Comparison of ENCODE assay signal across 25 cellular contexts in genomic region chr11:69746140-69746539, GRCh38. TPM values are rescaled to one million over a fixed set of nuclear protein-coding genes. Genes with fewer than 3 reads are reported as not detected.
"Had no signal": no experiment of that assay in that cellular context is flagged by ENCODE, and none has a peak within 500 bp of the region (broad histone marks: within the 10 kb centered on the region; RNA-seq: fewer than 3 reads in every experiment).

No MANE protein-coding gene starts in this region.

- H3K9me3 ChIP-seq: Peyer's patch had no signal

- H3K27ac ChIP-seq: brain microvascular endothelial cell, cardiac muscle cell, Peyer's patch, RWPE1 had no signal

- H3K36me3 ChIP-seq: brain microvascular endothelial cell, cardiac muscle cell, Peyer's patch had no signal

- H3K4me3 ChIP-seq: cardiac muscle cell, Peyer's patch had no signal

- H3K27ac Mint-ChIP-seq: activated CD4-positive, alpha-beta memory T cell treated with anti-CD3 and anti-CD28 coated beads, Interleukin-2, amount 10 ng/mL, durations not matched to agents 7 days and 5 days; activated CD4-positive, alpha-beta T cell treated with anti-CD3 and anti-CD28 coated beads, Interleukin-2, amount 10 ng/mL, durations not matched to agents 7 days and 5 days; activated naive CD4-positive, alpha-beta T cell treated with anti-CD3 and anti-CD28 coated beads for 36 hours; activated naive CD8-positive, alpha-beta T cell; activated T-helper 17 cell treated with anti-CD3 and anti-CD28 coated beads, Interleukin-2, amount 50 U/mL, for 72 hours; T-helper 1 cell treated with Interleukin-12 subunit alpha and Interleukin-12 subunit beta and Interleukin-4 antibody, amounts not matched to agents 30 μg/mL and 1 μg/mL, for 36 hours had no signal

- H3K36me3 Mint-ChIP-seq: activated naive CD8-positive, alpha-beta T cell had no signal

- H3K4me3 Mint-ChIP-seq: activated CD4-positive, alpha-beta memory T cell treated with anti-CD3 and anti-CD28 coated beads, Interleukin-2, amount 10 ng/mL, durations not matched to agents 7 days and 5 days; activated CD4-positive, alpha-beta T cell treated with anti-CD3 and anti-CD28 coated beads, Interleukin-2, amount 10 ng/mL, durations not matched to agents 7 days and 5 days; activated naive CD4-positive, alpha-beta T cell treated with anti-CD3 and anti-CD28 coated beads for 36 hours; activated naive CD8-positive, alpha-beta T cell; activated T-helper 17 cell treated with anti-CD3 and anti-CD28 coated beads, Interleukin-2, amount 50 U/mL, for 72 hours; T-helper 1 cell treated with Interleukin-12 subunit alpha and Interleukin-12 subunit beta and Interleukin-4 antibody, amounts not matched to agents 30 μg/mL and 1 μg/mL, for 36 hours had no signal

- ATAC-seq: activated T-helper 17 cell treated with anti-CD3 and anti-CD28 coated beads, Interleukin-2, amount 50 U/mL, for 72 hours had no signal

- DNase-seq: activated CD4-positive, alpha-beta memory T cell treated with anti-CD3 and anti-CD28 coated beads, Interleukin-2, amount 10 ng/mL, durations not matched to agents 7 days and 5 days; activated CD4-positive, alpha-beta T cell treated with anti-CD3 and anti-CD28 coated beads, Interleukin-2, amount 10 ng/mL, durations not matched to agents 7 days and 5 days; activated CD4-positive, CD25-positive, alpha-beta regulatory T cell; activated gamma-delta T cell; activated naive CD4-positive, alpha-beta T cell treated with anti-CD3 and anti-CD28 coated beads for 36 hours; activated T-cell treated with anti-CD3 and anti-CD28 coated beads for 4 hours; activated T-cell treated with anti-CD3 and anti-CD28 coated beads, Interleukin-2, amount 50 U/mL, for 48 hours; amygdala; brain microvascular endothelial cell; Kasumi-1; NCI-H1048; NCI-H146; NCI-H187 treated with DMSO at 0.1 percent for 48 hours; NCI-H2081 treated with DMSO at 0.1 percent for 48 hours; NCI-H446; NCI-H524; Peyer's patch; SHP77 had no signal

- H3K4me1 Mint-ChIP-seq: activated CD4-positive, alpha-beta memory T cell treated with anti-CD3 and anti-CD28 coated beads, Interleukin-2, amount 10 ng/mL, durations not matched to agents 7 days and 5 days; activated CD4-positive, alpha-beta T cell treated with anti-CD3 and anti-CD28 coated beads, Interleukin-2, amount 10 ng/mL, durations not matched to agents 7 days and 5 days had no signal

- H3K27me3 ChIP-seq: brain microvascular endothelial cell, cardiac muscle cell, Peyer's patch had no signal

- H3K4me1 ChIP-seq: Peyer's patch had no signal

- H3K27me3 Mint-ChIP-seq: activated CD4-positive, alpha-beta T cell treated with anti-CD3 and anti-CD28 coated beads, Interleukin-2, amount 10 ng/mL, durations not matched to agents 7 days and 5 days had no signal

- H3K9me3 Mint-ChIP-seq: activated CD4-positive, alpha-beta memory T cell treated with anti-CD3 and anti-CD28 coated beads, Interleukin-2, amount 10 ng/mL, durations not matched to agents 7 days and 5 days; activated CD4-positive, alpha-beta T cell treated with anti-CD3 and anti-CD28 coated beads, Interleukin-2, amount 10 ng/mL, durations not matched to agents 7 days and 5 days; activated naive CD4-positive, alpha-beta T cell treated with anti-CD3 and anti-CD28 coated beads for 36 hours; activated T-helper 17 cell treated with anti-CD3 and anti-CD28 coated beads, Interleukin-2, amount 50 U/mL, for 72 hours; T-helper 1 cell treated with Interleukin-12 subunit alpha and Interleukin-12 subunit beta and Interleukin-4 antibody, amounts not matched to agents 30 μg/mL and 1 μg/mL, for 36 hours had no signal

RNA-seq across cellular contexts. Expression of gene FGF4, which starts 29.0 kb away (rescaled TPM):
- total RNA-seq: activated CD4-positive, alpha-beta memory T cell treated with anti-CD3 and anti-CD28 coated beads, Interleukin-2, amount 10 ng/mL, durations not matched to agents 7 days and 5 days; activated CD4-positive, alpha-beta T cell treated with anti-CD3 and anti-CD28 coated beads, Interleukin-2, amount 10 ng/mL, durations not matched to agents 7 days and 5 days; activated CD8-positive, alpha-beta memory T cell treated with anti-CD3 and anti-CD28 coated beads for 36 hours; activated naive CD4-positive, alpha-beta T cell treated with anti-CD3 and anti-CD28 coated beads for 36 hours; activated T-helper 17 cell treated with anti-CD3 and anti-CD28 coated beads, Interleukin-2, amount 50 U/mL, for 72 hours; cardiac muscle cell; Peyer's patch; SK-MEL-5 had no signal
- polyA plus RNA-seq: cardiac muscle cell had no signal

RNA-seq across cellular contexts. Expression of gene FGF19, which starts 42.3 kb away (rescaled TPM):
- total RNA-seq: activated CD4-positive, alpha-beta memory T cell treated with anti-CD3 and anti-CD28 coated beads, Interleukin-2, amount 10 ng/mL, durations not matched to agents 7 days and 5 days; activated CD4-positive, alpha-beta T cell treated with anti-CD3 and anti-CD28 coated beads, Interleukin-2, amount 10 ng/mL, durations not matched to agents 7 days and 5 days; activated CD8-positive, alpha-beta memory T cell treated with anti-CD3 and anti-CD28 coated beads for 36 hours; activated T-helper 17 cell treated with anti-CD3 and anti-CD28 coated beads, Interleukin-2, amount 50 U/mL, for 72 hours; cardiac muscle cell had no signal
- polyA plus RNA-seq: cardiac muscle cell had no signal
